29 cellular contexts compared by ENCODE assay signal in the genomic region with DNA sequence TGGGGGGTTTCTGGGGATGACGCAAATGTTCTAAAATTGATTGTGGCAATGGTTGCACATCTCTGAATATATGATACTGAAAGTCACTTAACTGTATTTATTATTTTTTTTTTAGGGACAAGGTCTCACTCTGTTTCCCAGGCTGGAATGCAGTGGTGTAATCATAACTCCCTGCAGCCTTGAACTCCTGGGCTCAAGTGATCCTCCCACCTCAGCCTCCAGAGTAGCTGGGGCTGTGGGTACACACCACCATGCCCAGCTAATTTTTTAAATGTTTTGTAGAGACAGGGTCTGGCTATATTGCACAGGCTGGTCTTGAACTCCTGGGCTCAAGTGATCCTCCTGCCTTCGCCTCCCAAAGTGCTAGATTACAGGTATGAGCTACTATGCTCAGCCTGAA.
"Had no signal": no experiment of that assay in that cellular context is flagged by ENCODE, and none has a peak within 500 bp of the region (broad histone marks: within the 10 kb centered on the region; RNA-seq: fewer than 3 reads in every experiment).

No MANE protein-coding gene starts in this region.

- H3K4me1 ChIP-seq: psoas muscle, stomach, thyroid gland, tibial nerve, upper lobe of left lung, vagina had no signal

- ATAC-seq: naive thymus-derived CD8-positive, alpha-beta T cell; psoas muscle; right cardiac atrium; sciatic nerve; stimulated activated naive B cell treated with anti-CD40 and anti-IgM and Interleukin-4, amounts not matched to agents 10 μg/mL and 1 μg/mL and 100 μg/mL, for 72 hours had no signal

- H3K27ac ChIP-seq: neutrophil, ovary, parathyroid adenoma, psoas muscle, skin epidermis, spleen, stomach, thoracic aorta, thyroid gland, tibial nerve, upper lobe of left lung, vagina had no signal

- H3K4me3 Mint-ChIP-seq: naive thymus-derived CD8-positive, alpha-beta T cell; nephron progenitor cell; neural crest cell; stimulated activated naive B cell treated with anti-CD40 and anti-IgM and Interleukin-4, amounts not matched to agents 10 μg/mL and 1 μg/mL and 100 μg/mL, for 72 hours; stimulated activated naive CD8-positive, alpha-beta T cell treated with anti-CD3 and anti-CD28 coated beads, Interleukin-15, Interleukin-2, amounts not matched to agents 100 ng/mL and 50 ng/mL, for 24 hours had no signal

- DNase-seq: naive thymus-derived CD8-positive, alpha-beta T cell; nephron progenitor cell; nucleus accumbens; ovary; psoas muscle; right cardiac atrium; spleen; stimulated activated CD4-positive, alpha-beta T cell treated with anti-CD3 and anti-CD28 coated beads, Interleukin-12 subunit alpha, Interleukin-12 subunit beta, amount 100 ng/mL, for 4 hours; stimulated activated CD4-positive, alpha-beta T cell treated with anti-CD3 and anti-CD28 coated beads, Interleukin-1b, Interleukin-23, amount 100 ng/mL, for 48 hours; stimulated activated CD4-positive, alpha-beta T cell treated with anti-CD3 and anti-CD28 coated beads, Interleukin-4, amount 100 ng/mL, for 1 hour; stimulated activated CD4-positive, alpha-beta T cell treated with anti-CD3 and anti-CD28 coated beads, Interleukin-4, amount 100 ng/mL, for 4 hours; stimulated activated CD8-positive, alpha-beta memory T cell treated with anti-CD3 and anti-CD28 coated beads, Interleukin-4, amount 100 ng/mL, for 48 hours; stimulated activated naive B cell treated with anti-CD40 and anti-IgM and Interleukin-4, amounts not matched to agents 10 μg/mL and 1 μg/mL and 100 μg/mL, for 72 hours; stimulated activated naive CD4-positive, alpha-beta T cell treated with Interleukin-2 at 50 U/mL for 16 hours; stomach; thyroid gland; trophoblast cell; upper lobe of left lung had no signal

- H3K27me3 Mint-ChIP-seq: naive thymus-derived CD8-positive, alpha-beta T cell; stimulated activated naive CD8-positive, alpha-beta T cell treated with anti-CD3 and anti-CD28 coated beads, Interleukin-15, Interleukin-2, amounts not matched to agents 100 ng/mL and 50 ng/mL, for 24 hours had no signal

- H3K36me3 Mint-ChIP-seq: stimulated activated naive B cell treated with anti-CD40 and anti-IgM and Interleukin-4, amounts not matched to agents 10 μg/mL and 1 μg/mL and 100 μg/mL, for 72 hours had no signal

- H3K9me3 Mint-ChIP-seq: naive thymus-derived CD8-positive, alpha-beta T cell; stimulated activated naive B cell treated with anti-CD40 and anti-IgM and Interleukin-4, amounts not matched to agents 10 μg/mL and 1 μg/mL and 100 μg/mL, for 72 hours; stimulated activated naive CD8-positive, alpha-beta T cell treated with anti-CD3 and anti-CD28 coated beads, Interleukin-15, Interleukin-2, amounts not matched to agents 100 ng/mL and 50 ng/mL, for 24 hours had no signal

- H3K27me3 ChIP-seq: neutrophil, ovary, thyroid gland, tibial nerve, upper lobe of left lung, vagina had no signal

- H3K4me1 Mint-ChIP-seq: neural crest cell had no signal

- H3K9me3 ChIP-seq: neutrophil, ovary, psoas muscle, spleen, stomach, thoracic aorta, thyroid gland, upper lobe of left lung, vagina had no signal

- H3K4me3 ChIP-seq: ovary, psoas muscle, skin epidermis, smooth muscle cell, spleen, stomach, thoracic aorta, thyroid gland, tibial nerve, upper lobe of left lung, vagina had no signal

- H3K27ac Mint-ChIP-seq: nephron progenitor cell; progenitor cell of endocrine pancreas; stimulated activated naive CD8-positive, alpha-beta T cell treated with anti-CD3 and anti-CD28 coated beads, Interleukin-15, Interleukin-2, amounts not matched to agents 100 ng/mL and 50 ng/mL, for 24 hours had no signal

- H3K36me3 ChIP-seq: neutrophil, ovary, spleen, stomach, thoracic aorta, thyroid gland, tibial nerve, upper lobe of left lung, vagina had no signal
